26 cellular contexts compared by ENCODE assay signal in the genomic region with DNA sequence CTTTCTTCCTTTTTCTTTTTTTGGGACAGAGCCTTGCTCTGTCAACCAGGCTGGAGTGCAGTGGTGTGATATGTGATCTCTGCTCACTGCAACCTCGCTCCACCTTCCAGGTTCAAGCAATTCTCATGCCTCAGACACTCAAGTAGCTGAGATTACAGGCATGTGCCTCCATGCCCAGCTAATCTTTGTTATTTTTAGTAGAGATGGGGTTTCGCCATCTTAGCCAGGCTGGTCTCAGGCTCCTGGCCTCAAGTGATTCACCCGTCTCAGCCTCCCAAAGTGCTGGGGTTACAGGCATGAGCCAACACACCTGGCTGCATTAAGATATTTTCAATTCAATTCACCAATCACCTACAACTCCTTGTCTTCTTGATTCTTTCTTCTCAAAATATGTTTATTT.
"Had no signal": no experiment of that assay in that cellular context is flagged by ENCODE, and none has a peak within 500 bp of the region (broad histone marks: within the 10 kb centered on the region; RNA-seq: fewer than 3 reads in every experiment).

No MANE protein-coding gene starts in this region.

- H3K9me3 ChIP-seq: ovary, right atrium auricular region, right lobe of liver, tibial nerve, vagina had no signal

- H3K4me1 Mint-ChIP-seq: memory B cell; naive thymus-derived CD4-positive, alpha-beta T cell; stimulated activated memory B cell treated with anti-CD40 and anti-IgM and Interleukin-4, amounts not matched to agents 10 μg/mL and 1 μg/mL and 100 μg/mL, for 72 hours; stimulated activated naive CD8-positive, alpha-beta T cell treated with anti-CD3 and anti-CD28 coated beads, Interleukin-15, amount 100 ng/mL, for 72 hours had no signal

- H3K27me3 ChIP-seq: left lung, ovary, right atrium auricular region, right lobe of liver, tibial nerve, vagina had no signal

- H3K9me3 Mint-ChIP-seq: type B pancreatic cell had no signal

- H3K36me3 Mint-ChIP-seq: memory B cell; natural killer cell treated with Interleukin-12 subunit alpha and Interleukin-12 subunit beta and Interleukin-15 and Interleukin-18, amount 100 ng/mL, for 72 hours; stimulated activated memory B cell treated with anti-CD40 and anti-IgM and Interleukin-4, amounts not matched to agents 10 μg/mL and 1 μg/mL and 100 μg/mL, for 72 hours; type B pancreatic cell had no signal

- DNase-seq: kidney glomerular epithelial cell; left colon; left lung; midbrain; mucosa of descending colon; naive thymus-derived CD4-positive, alpha-beta T cell; ovary; right lobe of liver; stimulated activated CD4-positive, alpha-beta T cell treated with anti-CD3 and anti-CD28 coated beads, Interleukin-1b, Interleukin-23, amount 100 ng/mL, for 48 hours; stimulated activated CD4-positive, alpha-beta T cell treated with anti-CD3 and anti-CD28 coated beads, Interleukin-2, amount 100 ng/mL, for 48 hours; stimulated activated CD4-positive, alpha-beta T cell treated with anti-CD3 and anti-CD28 coated beads, Interleukin-4, amount 100 ng/mL, for 4 hours; stimulated activated CD8-positive, alpha-beta memory T cell treated with anti-CD3 and anti-CD28 coated beads, Interleukin-4, amount 100 ng/mL, for 48 hours; stimulated activated naive CD4-positive, alpha-beta T cell treated with Interleukin-2 at 50 U/mL for 16 hours; stimulated activated naive CD8-positive, alpha-beta T cell treated with anti-CD3 and anti-CD28 coated beads, Interleukin-15, amount 100 ng/mL, for 72 hours; substantia nigra had no signal

- H3K4me1 ChIP-seq: left lung, right atrium auricular region, right lobe of liver, tibial nerve, vagina had no signal

- H3K27ac Mint-ChIP-seq: memory B cell; naive thymus-derived CD4-positive, alpha-beta T cell; natural killer cell treated with Interleukin-12 subunit alpha and Interleukin-12 subunit beta and Interleukin-15 and Interleukin-18, amount 100 ng/mL, for 72 hours; progenitor cell of endocrine pancreas; stimulated activated memory B cell treated with anti-CD40 and anti-IgM and Interleukin-4, amounts not matched to agents 10 μg/mL and 1 μg/mL and 100 μg/mL, for 72 hours; type B pancreatic cell had no signal

- H3K36me3 ChIP-seq: left lung, ovary, right atrium auricular region, right lobe of liver, tibial nerve, vagina had no signal

- H3K4me3 Mint-ChIP-seq: memory B cell; naive thymus-derived CD4-positive, alpha-beta T cell; natural killer cell treated with Interleukin-12 subunit alpha and Interleukin-12 subunit beta and Interleukin-15 and Interleukin-18, amount 100 ng/mL, for 72 hours; stimulated activated memory B cell treated with anti-CD40 and anti-IgM and Interleukin-4, amounts not matched to agents 10 μg/mL and 1 μg/mL and 100 μg/mL, for 72 hours; stimulated activated naive CD8-positive, alpha-beta T cell treated with anti-CD3 and anti-CD28 coated beads, Interleukin-15, amount 100 ng/mL, for 72 hours; type B pancreatic cell had no signal

- FAIRE-seq: keratinocyte had no signal

- H3K27ac ChIP-seq: left lung, ovary, right atrium auricular region, right lobe of liver, tibial nerve, vagina had no signal

- ATAC-seq: left colon; left lung; mucosa of descending colon; naive thymus-derived CD4-positive, alpha-beta T cell; natural killer cell treated with Interleukin-12 subunit alpha and Interleukin-12 subunit beta and Interleukin-15 and Interleukin-18, amount 100 ng/mL, for 72 hours; right lobe of liver; stimulated activated memory B cell treated with anti-CD40 and anti-IgM and Interleukin-4, amounts not matched to agents 10 μg/mL and 1 μg/mL and 100 μg/mL, for 72 hours; stimulated activated naive CD8-positive, alpha-beta T cell treated with anti-CD3 and anti-CD28 coated beads, Interleukin-15, amount 100 ng/mL, for 72 hours had no signal

- H3K4me3 ChIP-seq: left lung, lung, mucosa of descending colon, ovary, right atrium auricular region, right lobe of liver, smooth muscle cell, tibial nerve, vagina had no signal

- H3K4me2 ChIP-seq: smooth muscle cell had no signal

- H3K27me3 Mint-ChIP-seq: memory B cell; naive thymus-derived CD4-positive, alpha-beta T cell; natural killer cell treated with Interleukin-12 subunit alpha and Interleukin-12 subunit beta and Interleukin-15 and Interleukin-18, amount 100 ng/mL, for 72 hours; progenitor cell of endocrine pancreas; stimulated activated memory B cell treated with anti-CD40 and anti-IgM and Interleukin-4, amounts not matched to agents 10 μg/mL and 1 μg/mL and 100 μg/mL, for 72 hours; stimulated activated naive CD8-positive, alpha-beta T cell treated with anti-CD3 and anti-CD28 coated beads, Interleukin-15, amount 100 ng/mL, for 72 hours had no signal
